37 cellular contexts compared by ENCODE assay signal in the genomic region with DNA sequence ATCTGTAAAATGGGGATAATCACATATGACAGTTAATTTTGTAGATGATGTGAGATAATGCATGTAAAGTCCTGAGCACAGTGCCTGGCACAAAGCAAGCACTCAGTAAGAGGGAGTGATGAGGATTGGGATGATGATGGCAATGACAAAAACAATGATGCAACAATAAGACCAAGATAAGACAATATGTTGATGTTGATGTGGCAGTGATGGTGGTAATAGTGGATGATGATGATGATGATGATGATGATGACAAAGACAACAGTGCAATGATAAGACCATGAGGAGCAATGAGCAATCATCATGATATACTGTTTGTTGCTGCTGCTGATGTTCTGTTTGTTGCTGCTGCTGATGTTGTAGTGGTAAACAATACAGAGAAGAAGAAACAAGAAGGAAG.
A peak's percentile ranks its signal among the peaks of the same experiment; 100 is the strongest.
DNase-seq lines count a peak whose midpoint lies in the region; ATAC-seq, FAIRE-seq and TF ChIP-seq lines count a peak whose summit lies in the region.
"Had no signal": no experiment of that assay in that cellular context is flagged by ENCODE, and none has a peak within 500 bp of the region (broad histone marks: within the 10 kb centered on the region; RNA-seq: fewer than 3 reads in every experiment).

No MANE protein-coding gene starts in this region.

- no peaks in the 10 kb centered on the region for H3K9me3 Mint-ChIP-seq in endothelial cell (ENCODE audit: unreplicated experiment)
- H3K9me3 Mint-ChIP-seq: CD4-positive, alpha-beta T cell; CD8-positive, alpha-beta memory T cell; CD8-positive, alpha-beta T cell had no signal

- DNase-seq in HepG2 (ENCODE audit: low spot score): no peak
- DNase-seq in right lobe of liver: no peak
- no peak for DNase-seq in IMR-90
- no peak for DNase-seq in K562 (ENCODE audit: extremely low read depth in 1 of 4, low spot score in 3 of 4)
- no peak for DNase-seq in urothelium cell line (ENCODE audit: low spot score)
- no peak for DNase-seq in endothelial cell (ENCODE audit: low spot score)
- DNase-seq: 8988T; ACHN; AML-193; BE2C; C1 segment of cervical spinal cord; Caco-2; Calu3; CD4-positive, alpha-beta memory T cell; CD4-positive, alpha-beta T cell; CD4-positive, CD25-positive, alpha-beta regulatory T cell; CD8-positive, alpha-beta memory T cell; CD8-positive, alpha-beta T cell; COR-L47; DMS 273 treated with DMSO at 0.1 percent for 48 hours; DMS153; DMS53; DMS79; DMS79 treated with DMSO at 0.1 percent for 48 hours; DND-41; EL had no signal

- no peak overlapping the region for H3K4me2 ChIP-seq in HepG2 (ENCODE audit: low read depth, low read length)
- no peak overlapping the region for H3K4me2 ChIP-seq in IMR-90 (ENCODE audit: low read depth, low read length)
- H3K4me2 ChIP-seq in K562 (ENCODE audit: insufficient read depth, low read length): no peak overlapping the region
- H3K4me2 ChIP-seq: A549; BLaER1; BLaER1 treated with 17β-estradiol and CSF1 and Interleukin-3, amounts not matched to agents 10 nM and 100 nM had no signal

- H3K4me1 Mint-ChIP-seq in endothelial cell (ENCODE audit: unreplicated experiment): no peaks in the 10 kb centered on the region
- H3K4me1 Mint-ChIP-seq: CD14-positive monocyte; CD4-positive, alpha-beta memory T cell; CD4-positive, CD25-positive, alpha-beta regulatory T cell; CD8-positive, alpha-beta memory T cell had no signal

- no peak for TF ChIP-seq POLR2A in HepG2 (IDR thresholded peaks at IDR 0.05; ENCODE audit: insufficient read depth in 1 of 2, low read depth in 2 of 2, low read length in 2 of 2)
- no peak for TF ChIP-seq POLR2A in right lobe of liver (IDR thresholded peaks at IDR 0.05)
- no peak for TF ChIP-seq POLR2A in IMR-90 (IDR thresholded peaks at IDR 0.05; ENCODE audit: low read depth, low read length)
- no peak for TF ChIP-seq POLR2A in K562 (conservative IDR thresholded peaks at IDR 0.05)

- peaks cover 1% of the 10 kb centered on the region for H3K27me3 Mint-ChIP-seq in endothelial cell (ENCODE audit: unreplicated experiment)

- ATAC-seq in HepG2 (no peak), right lobe of liver (no peak), IMR-90 (ENCODE audit: low read depth) (no peak), K562 (no peak), GM18498 (IDR thresholded peaks at IDR 0.05; ENCODE audit: unreplicated experiment) (no peak), GM21786 (IDR thresholded peaks at IDR 0.05; ENCODE audit: unreplicated experiment) (no peak)
- ATAC-seq: A549; CD8-positive, alpha-beta T cell had no signal

- H3K27ac ChIP-seq in HepG2 (ENCODE audit: extremely low read length, insufficient read depth, low read length) (no peak overlapping the region), right lobe of liver (no peak overlapping the region), IMR-90 (ENCODE audit: insufficient read depth, low read length) (no peak overlapping the region), K562 (ENCODE audit: extremely low read depth, low read depth, low read length) (no peak overlapping the region)
- H3K27ac ChIP-seq: 22Rv1; A549; BLaER1; BLaER1 treated with 17β-estradiol and CSF1 and Interleukin-3, amounts not matched to agents 10 nM and 100 nM; C4-2B had no signal

- H2AK9ac ChIP-seq in IMR-90 (replicated peaks; ENCODE audit: low read depth, low read length, poor library complexity): no peak overlapping the region

- no peak overlapping the region for H3K4ac ChIP-seq in IMR-90 (ENCODE audit: low read depth, low read length)

- POLR2A ChIA-PET in HepG2 (lab: Yijun Ruan, JAX) (no interaction called here), IMR-90 (lab: Charles Lee; ENCODE audit: unreplicated experiment) (no interaction called here), K562 (lab: Yijun Ruan, JAX) (interaction anchor here (0.5 kb wide), 1 partner anchor 10 kb away, joined by 3 read pairs; no protein-coding TSS in a partner anchor)

- H2BK15ac ChIP-seq in IMR-90 (ENCODE audit: low read depth, low read length): no peak overlapping the region

- H3K4me1 ChIP-seq in HepG2 (ENCODE audit: insufficient read depth, low read length) (no peaks in the 10 kb centered on the region), right lobe of liver (no peaks in the 10 kb centered on the region), IMR-90 (ENCODE audit: control insufficient read depth, insufficient read depth, low read length) (no peaks in the 10 kb centered on the region), K562 (replicated peaks in 1 of 2; ENCODE audit: control insufficient read depth in 2 of 2, insufficient read depth in 2 of 2, low read length in 2 of 2) (no peaks in the 10 kb centered on the region)
- H3K4me1 ChIP-seq: A549; BE2C; BLaER1; BLaER1 treated with 17β-estradiol and CSF1 and Interleukin-3, amounts not matched to agents 10 nM and 100 nM; Caco-2 had no signal

- no peak for TF ChIP-seq RAD21 in HepG2 (CRISPR knock-in tag; IDR thresholded peaks at IDR 0.05)
- no peak for TF ChIP-seq RAD21 in IMR-90 (IDR thresholded peaks at IDR 0.05; ENCODE audit: low read length)
- no peak for TF ChIP-seq RAD21 in K562 (CRISPR knock-in tag; conservative IDR thresholded peaks at IDR 0.05 in 1 of 2, IDR thresholded peaks at IDR 0.05 in 1 of 2)

- H4K8ac ChIP-seq in IMR-90 (ENCODE audit: low read depth in 2 of 2, low read length in 2 of 2): no peak overlapping the region

- H2BK120ac ChIP-seq in IMR-90 (ENCODE audit: low read depth, low read length): no peak overlapping the region

- intact Hi-C loops in HepG2 (cut with micrococcal nuclease; ENCODE audit: unreplicated experiment): no loop called here
- intact Hi-C loops in right lobe of liver (cut with DNase I): no loop called here
- intact Hi-C loops in IMR-90 (cut with micrococcal nuclease): no loop called here
- intact Hi-C loops in K562 (cut with micrococcal nuclease): no loop called here

- no peak overlapping the region for H2AK5ac ChIP-seq in IMR-90 (ENCODE audit: low read depth, low read length)

- H3K79me2 ChIP-seq in HepG2 (ENCODE audit: insufficient read depth, low read length) (no peaks in the 10 kb centered on the region), K562 (ENCODE audit: control insufficient read depth, insufficient read depth, low read length) (no peaks in the 10 kb centered on the region)

- no peak overlapping the region for H3K18ac ChIP-seq in IMR-90 (ENCODE audit: low read depth, low read length)

- H3K27me3 ChIP-seq in HepG2 (ENCODE audit: control insufficient read depth in 1 of 2, insufficient read depth in 2 of 2, low read length in 2 of 2) (no peaks in the 10 kb centered on the region; a peak in 1 of 5 replicates), right lobe of liver (no peaks in the 10 kb centered on the region), IMR-90 (ENCODE audit: control insufficient read depth, insufficient read depth, low read length) (no peaks in the 10 kb centered on the region), K562 (ENCODE audit: control insufficient read depth in 2 of 2, insufficient read depth in 2 of 2, low read length in 2 of 2) (no peaks in the 10 kb centered on the region; a peak in 1 of 5 replicates)
- H3K27me3 ChIP-seq: BE2C; BLaER1; BLaER1 treated with 17β-estradiol and CSF1 and Interleukin-3, amounts not matched to agents 10 nM and 100 nM had no signal

- no peak overlapping the region for H2BK5ac ChIP-seq in IMR-90 (ENCODE audit: low read depth, low read length, poor library complexity, severe bottlenecking)

- H2AFZ ChIP-seq in HepG2 (ENCODE audit: low read length): no peak overlapping the region
- H2AFZ ChIP-seq in IMR-90 (replicated peaks; ENCODE audit: low read length, poor library complexity): no peak overlapping the region
- H2AFZ ChIP-seq in K562 (ENCODE audit: low read depth, low read length): no peak overlapping the region

- H3K79me1 ChIP-seq in IMR-90 (ENCODE audit: low read depth in 1 of 2, low read length in 2 of 2): no peaks in the 10 kb centered on the region

- BruUV-seq in HepG2 (replicated peaks; lab: Mats Ljungman, UMichigan) (no TSS peak), IMR-90 (replicated peaks; lab: Mats Ljungman, UMichigan) (no TSS peak), K562 (replicated peaks; lab: Mats Ljungman, UMichigan) (no TSS peak)

- TF ChIP-seq EP300 in HepG2 (IDR thresholded peaks at IDR 0.05; ENCODE audit: low read depth in 2 of 2, low read length in 2 of 2) (no peak), HepG2 (CRISPR knock-in tag; IDR thresholded peaks at IDR 0.05; ENCODE audit: borderline replicate concordance) (no peak), K562 (IDR thresholded peaks at IDR 0.05; ENCODE audit: low read length) (no peak)

- H4K5ac ChIP-seq in IMR-90 (ENCODE audit: low read depth, low read length): no peak overlapping the region

- no peaks in the 10 kb centered on the region for H3K36me3 Mint-ChIP-seq in endothelial cell (ENCODE audit: low read depth, unreplicated experiment)
- H3K36me3 Mint-ChIP-seq: CD14-positive monocyte; CD4-positive, alpha-beta memory T cell; CD4-positive, CD25-positive, alpha-beta regulatory T cell; CD8-positive, alpha-beta memory T cell; CD8-positive, alpha-beta T cell had no signal

- no peak for TF ChIP-seq CTCF in HepG2 (CRISPR knock-in tag; IDR thresholded peaks at IDR 0.05)
- no peak for TF ChIP-seq CTCF in right lobe of liver (IDR thresholded peaks at IDR 0.05)
- no peak for TF ChIP-seq CTCF in IMR-90 (conservative IDR thresholded peaks at IDR 0.05; ENCODE audit: low read depth, low read length)
- no peak for TF ChIP-seq CTCF in K562 (IDR thresholded peaks at IDR 0.05 in 2 of 3, conservative IDR thresholded peaks at IDR 0.05 in 1 of 3; ENCODE audit: insufficient read depth in 2 of 3, low read depth in 1 of 3, low read length in 3 of 3)
- TF ChIP-seq CTCF in endothelial cell (IDR thresholded peaks at IDR 0.05; ENCODE audit: unreplicated experiment): no peak

- no peaks in the 10 kb centered on the region for H3K9me1 ChIP-seq in IMR-90 (ENCODE audit: insufficient read depth, low read length)
- no peaks in the 10 kb centered on the region for H3K9me1 ChIP-seq in K562 (ENCODE audit: control insufficient read depth, insufficient read depth, low read length)

- dilution Hi-C loops in IMR-90 (cut with HindIII; ENCODE audit: low sequenced_read_pairs, unreplicated experiment): no loop called here

- H3K14ac ChIP-seq in IMR-90 (replicated peaks; ENCODE audit: low read depth, low read length): no peak overlapping the region

- H3K9ac ChIP-seq in HepG2 (ENCODE audit: insufficient read depth, low read depth, low read length): no peak overlapping the region
- no peak overlapping the region for H3K9ac ChIP-seq in IMR-90 (ENCODE audit: low read depth, low read length)
- no peak overlapping the region for H3K9ac ChIP-seq in K562 (ENCODE audit: insufficient read depth in 1 of 2, low read depth in 2 of 2, low read length in 2 of 2)
- H3K9ac ChIP-seq: BLaER1; BLaER1 treated with 17β-estradiol and CSF1 and Interleukin-3, amounts not matched to agents 10 nM and 100 nM had no signal

- H3K36me3 ChIP-seq in HepG2 (replicated peaks in 1 of 2; ENCODE audit: control insufficient read depth in 1 of 2, insufficient read depth in 2 of 2, low read length in 2 of 2) (no peaks in the 10 kb centered on the region), right lobe of liver (no peaks in the 10 kb centered on the region), IMR-90 (ENCODE audit: control insufficient read depth, insufficient read depth, low read length) (no peaks in the 10 kb centered on the region), K562 (ENCODE audit: control insufficient read depth, insufficient read depth, low read length) (peaks cover 8% of the 10 kb centered on the region; the same call in 2 of the 3 replicates)
- H3K36me3 ChIP-seq: BE2C; BLaER1; BLaER1 treated with 17β-estradiol and CSF1 and Interleukin-3, amounts not matched to agents 10 nM and 100 nM had no signal

- no peak overlapping the region for H4K91ac ChIP-seq in IMR-90 (ENCODE audit: insufficient read depth, low read depth, low read length)

- CTCF ChIA-PET in HepG2 (lab: Yijun Ruan, JAX; ENCODE audit: low intra/inter-chr PET ratio, low total read pairs): no interaction called here
- CTCF ChIA-PET in IMR-90 (lab: Yijun Ruan, JAX): no interaction called here
- CTCF ChIA-PET in K562 (lab: Yijun Ruan, JAX; ENCODE audit: low intra/inter-chr PET ratio): no interaction called here

- H3K23ac ChIP-seq in IMR-90 (ENCODE audit: low read depth, low read length): no peak overlapping the region

- H3K4me3 ChIP-seq in HepG2 (replicated peaks in 1 of 3; ENCODE audit: insufficient read depth in 1 of 3, low read depth in 2 of 3, low read length in 3 of 3) (no peak overlapping the region), right lobe of liver (no peak overlapping the region), IMR-90 (ENCODE audit: insufficient read depth, low read depth, low read length) (no peak overlapping the region), K562 (no peak overlapping the region)
- H3K4me3 ChIP-seq: A549; BLaER1; BLaER1 treated with 17β-estradiol and CSF1 and Interleukin-3, amounts not matched to agents 10 nM and 100 nM had no signal

- H3K9me3 ChIP-seq in HepG2 (ENCODE audit: low read length): no peaks in the 10 kb centered on the region
- no peaks in the 10 kb centered on the region for H3K9me3 ChIP-seq in right lobe of liver
- peaks cover 7% of the 10 kb centered on the region; the same call in 1 of the 2 replicates for H3K9me3 ChIP-seq in IMR-90 (ENCODE audit: control insufficient read depth, insufficient read depth, low read length)
- no peaks in the 10 kb centered on the region for H3K9me3 ChIP-seq in K562 (replicated peaks; ENCODE audit: control insufficient read depth, insufficient read depth, low read depth, low read length)
- H3K9me3 ChIP-seq: A549; BE2C; BLaER1; BLaER1 treated with 17β-estradiol and CSF1 and Interleukin-3, amounts not matched to agents 10 nM and 100 nM; Caco-2 had no signal

- H4K20me1 ChIP-seq in HepG2 (ENCODE audit: insufficient read depth, low read length): no peaks in the 10 kb centered on the region
- H4K20me1 ChIP-seq in IMR-90 (ENCODE audit: insufficient read depth, low read length): no peaks in the 10 kb centered on the region
- H4K20me1 ChIP-seq in K562 (replicated peaks; ENCODE audit: control insufficient read depth, insufficient read depth, low read length): no peaks in the 10 kb centered on the region
- H4K20me1 ChIP-seq: BLaER1; BLaER1 treated with 17β-estradiol and CSF1 and Interleukin-3, amounts not matched to agents 10 nM and 100 nM had no signal

- H3K4me3 Mint-ChIP-seq in endothelial cell (ENCODE audit: unreplicated experiment): no peak overlapping the region
- H3K4me3 Mint-ChIP-seq: B cell; CD14-positive monocyte; CD4-positive, alpha-beta memory T cell; CD4-positive, alpha-beta T cell; CD4-positive, CD25-positive, alpha-beta regulatory T cell; CD8-positive, alpha-beta memory T cell; CD8-positive, alpha-beta T cell had no signal

- no peak overlapping the region for H3K56ac ChIP-seq in IMR-90 (ENCODE audit: extremely low read depth, insufficient read depth, low read length)

- no peak overlapping the region for H2BK20ac ChIP-seq in IMR-90 (ENCODE audit: low read depth, low read length)

- FAIRE-seq in HepG2 (lab: Jason Lieb, UNC) (peak; percentile 42), K562 (lab: Jason Lieb, UNC) (no peak), urothelium cell line (lab: Jason Lieb, UNC) (peak; percentile 5)
- FAIRE-seq: A204.1, A549, D721Med had no signal

- no peak overlapping the region for H3K27ac Mint-ChIP-seq in endothelial cell (ENCODE audit: unreplicated experiment)
- H3K27ac Mint-ChIP-seq: B cell; CD14-positive monocyte; CD4-positive, alpha-beta memory T cell; CD4-positive, alpha-beta T cell; CD4-positive, CD25-positive, alpha-beta regulatory T cell; CD8-positive, alpha-beta memory T cell; CD8-positive, alpha-beta T cell had no signal

- in situ Hi-C loops in HepG2 (cut with HindIII; ENCODE audit: extremely low pct_ligation_motif_present, low pct_unique_long_range_greater_than_20kb): no loop called here
- in situ Hi-C loops in IMR-90 (cut with MboI; ENCODE audit: low sequenced_read_pairs): no loop called here
- in situ Hi-C loops in K562 (cut with MboI): no loop called here

Comparison
In these comparisons a context has a peak if more than half of its experiments do, and no peak if none do; other contexts are left out.
1. Of the 241 proteins assayed by ChIP-seq in both HepG2 and K562: peak only in HepG2: CEBPB; only in K562: none; in both: none; in neither: 236; mixed calls (peak in some experiments, not most) for 4.